ENCODE assay signal across 29 cellular contexts in the genomic region with DNA sequence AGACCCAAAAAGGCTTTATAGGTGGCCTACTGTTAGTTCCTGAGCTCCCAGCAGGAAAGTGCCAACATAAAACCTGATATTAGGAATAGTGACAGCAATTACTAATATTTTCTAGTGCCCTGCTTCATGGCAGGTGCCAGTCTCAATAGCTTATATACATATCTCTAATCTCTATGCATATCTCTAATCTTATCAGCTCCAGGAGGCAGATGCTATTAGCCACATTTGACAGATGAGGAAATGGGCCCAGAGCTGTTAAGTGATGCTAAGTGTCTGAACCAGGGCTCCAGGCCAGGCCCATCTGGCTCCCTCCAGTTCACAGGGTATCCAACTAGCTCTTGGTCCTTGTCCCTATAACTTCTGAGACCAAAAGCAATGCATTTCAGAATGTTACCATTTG.
"Had no signal": no experiment of that assay in that cellular context is flagged by ENCODE, and none has a peak within 500 bp of the region (broad histone marks: within the 10 kb centered on the region; RNA-seq: fewer than 3 reads in every experiment).

No MANE protein-coding gene starts in this region.

- H3K27me3 ChIP-seq: adrenal gland, body of pancreas, colonic mucosa, hepatocyte had no signal

- H3K9me3 ChIP-seq: adrenal gland, body of pancreas, colonic mucosa, esophagus muscularis mucosa, gastroesophageal sphincter, heart right ventricle had no signal

- H3K4me1 ChIP-seq: adrenal gland, body of pancreas, colonic mucosa, esophagus muscularis mucosa, gastroesophageal sphincter had no signal

- H3K79me2 ChIP-seq: hepatocyte had no signal

- H3K4me2 ChIP-seq: hepatocyte had no signal

- H2AFZ ChIP-seq: hepatocyte had no signal

- DNase-seq: activated CD4-positive, alpha-beta memory T cell treated with anti-CD3 and anti-CD28 coated beads for 36 hours; activated CD4-positive, alpha-beta T cell treated with anti-CD3 and anti-CD28 coated beads for 36 hours; activated CD4-positive, alpha-beta T cell treated with anti-CD3 and anti-CD28 coated beads, Interleukin-2, amount 10 ng/mL, durations not matched to agents 24 days and 14 days; activated CD4-positive, CD25-positive, alpha-beta regulatory T cell; activated CD4-positive, CD25-positive, alpha-beta regulatory T cell treated with anti-CD3 and anti-CD28 coated beads, Interleukin-2, amount 50 U/mL, for 72 hours; activated CD8-positive, alpha-beta memory T cell treated with anti-CD3 and anti-CD28 coated beads, Interleukin-2, amount 10 ng/mL, durations not matched to agents 7 days and 5 days; activated CD8-positive, alpha-beta memory T cell treated with anti-CD3 and anti-CD28 coated beads, Interleukin-2, amount 50 U/mL, for 4 hours; activated CD8-positive, alpha-beta T cell treated with anti-CD3 and anti-CD28 coated beads, Interleukin-2, amount 10 ng/mL, durations not matched to agents 7 days and 5 days; activated effector memory CD4-positive, alpha-beta T cell treated with anti-CD3 and anti-CD28 coated beads, Interleukin-2, amount 50 U/mL, for 16 hours; activated naive CD4-positive, alpha-beta T cell treated with anti-CD3 and anti-CD28 coated beads for 36 hours; activated naive CD8-positive, alpha-beta T cell treated with anti-CD3 and anti-CD28 coated beads for 36 hours; activated naive CD8-positive, alpha-beta T cell treated with anti-CD3 and anti-CD28 coated beads, Interleukin-2, amount 50 U/mL, for 24 hours; activated T-cell treated with anti-CD3 and anti-CD28 coated beads, Interleukin-2, amount 50 U/mL, for 1 hour; activated T-cell treated with anti-CD3 and anti-CD28 coated beads, Interleukin-2, amount 50 U/mL, for 48 hours; adrenal gland; amygdala; aorta; body of pancreas; caudate nucleus; cerebellar nuclear complex; colonic mucosa; dorsolateral prefrontal cortex; effector memory CD4-positive, alpha-beta T cell; endodermal cell; foreskin melanocyte; heart right ventricle had no signal

- H3K36me3 ChIP-seq: adrenal gland, colonic mucosa, esophagus muscularis mucosa, gastroesophageal sphincter, heart right ventricle had no signal

- H3K27ac ChIP-seq: adrenal gland, body of pancreas, colonic mucosa, dorsolateral prefrontal cortex, esophagus muscularis mucosa, gastroesophageal sphincter, heart right ventricle, hepatocyte had no signal

- H3K4me3 ChIP-seq: adrenal gland, body of pancreas, colonic mucosa, dorsolateral prefrontal cortex, esophagus muscularis mucosa, gastroesophageal sphincter, heart right ventricle, hepatocyte had no signal

- ATAC-seq: activated CD8-positive, alpha-beta memory T cell treated with anti-CD3 and anti-CD28 coated beads, Interleukin-2, amount 10 ng/mL, durations not matched to agents 7 days and 5 days; activated CD8-positive, alpha-beta T cell treated with anti-CD3 and anti-CD28 coated beads, Interleukin-2, amount 10 ng/mL, durations not matched to agents 7 days and 5 days; activated naive CD8-positive, alpha-beta T cell treated with anti-CD3 and anti-CD28 coated beads, Interleukin-2, amount 50 U/mL, for 24 hours; body of pancreas; gastroesophageal sphincter; heart right ventricle had no signal
